Comparison of ENCODE assay signal across 25 cellular contexts in genomic region chr12:46990211-46990610, GRCh38.
"Had no signal": no experiment of that assay in that cellular context is flagged by ENCODE, and none has a peak within 500 bp of the region (broad histone marks: within the 10 kb centered on the region; RNA-seq: fewer than 3 reads in every experiment).

No MANE protein-coding gene starts in this region.

- H3K4me3 Mint-ChIP-seq: stimulated activated effector memory CD8-positive, alpha-beta T cell treated with anti-CD3 and anti-CD28 coated beads, Interleukin-12 subunit alpha, Interleukin-12 subunit beta, amount 100 ng/mL, for 72 hours; stimulated activated memory B cell treated with anti-CD40 and anti-IgM and Interleukin-4, amounts not matched to agents 10 μg/mL and 1 μg/mL and 100 μg/mL, for 72 hours; stimulated activated naive B cell treated with anti-CD40 and anti-IgM and Interleukin-4, amounts not matched to agents 10 μg/mL and 1 μg/mL and 100 μg/mL, for 72 hours; stimulated activated naive CD8-positive, alpha-beta T cell treated with anti-CD3 and anti-CD28 coated beads, Interleukin-15, amount 100 ng/mL, for 72 hours; stimulated activated naive CD8-positive, alpha-beta T cell treated with anti-CD3 and anti-CD28 coated beads, Interleukin-15, Interleukin-2, amounts not matched to agents 100 ng/mL and 50 ng/mL, for 24 hours; type B pancreatic cell had no signal

- FAIRE-seq: urothelium cell line had no signal

- DNase-seq: stimulated activated CD4-positive, alpha-beta T cell treated with anti-CD3 and anti-CD28 coated beads, Interleukin-2, amount 100 ng/mL, for 48 hours; stimulated activated CD4-positive, alpha-beta T cell treated with anti-CD3 and anti-CD28 coated beads, Interleukin-4, amount 100 ng/mL, for 1 hour; stimulated activated CD4-positive, alpha-beta T cell treated with anti-CD3 and anti-CD28 coated beads, Interleukin-4, amount 100 ng/mL, for 24 hours; stimulated activated CD4-positive, alpha-beta T cell treated with anti-CD3 and anti-CD28 coated beads, Interleukin-4, amount 100 ng/mL, for 4 hours; stimulated activated CD8-positive, alpha-beta memory T cell treated with anti-CD3 and anti-CD28 coated beads, Interleukin-4, amount 100 ng/mL, for 48 hours; stimulated activated naive B cell treated with anti-CD40 and anti-IgM and Interleukin-4, amounts not matched to agents 10 μg/mL and 1 μg/mL and 100 μg/mL, for 72 hours; stimulated activated naive CD4-positive, alpha-beta T cell; stimulated activated naive CD4-positive, alpha-beta T cell treated with Interleukin-2 at 50 U/mL for 16 hours; stimulated activated naive CD8-positive, alpha-beta T cell treated with anti-CD3 and anti-CD28 coated beads, Interleukin-15, amount 100 ng/mL, for 72 hours; stimulated activated naive CD8-positive, alpha-beta T cell treated with anti-CD3 and anti-CD28 coated beads, Interleukin-15, Interleukin-2, amounts not matched to agents 100 U/mL and 50 U/mL, for 24 hours; stomach; substantia nigra; testis; thyroid gland; tibial artery; transverse colon; trophoblast cell; upper lobe of left lung; upper lobe of right lung; uterus had no signal

- H3K27me3 Mint-ChIP-seq: stimulated activated naive CD8-positive, alpha-beta T cell treated with anti-CD3 and anti-CD28 coated beads, Interleukin-15, Interleukin-2, amounts not matched to agents 100 ng/mL and 50 ng/mL, for 24 hours; type B pancreatic cell had no signal

- H3K9me3 Mint-ChIP-seq: stimulated activated effector memory CD8-positive, alpha-beta T cell treated with anti-CD3 and anti-CD28 coated beads, Interleukin-12 subunit alpha, Interleukin-12 subunit beta, amount 100 ng/mL, for 72 hours had no signal

- H3K4me1 Mint-ChIP-seq: stimulated activated effector memory CD8-positive, alpha-beta T cell treated with anti-CD3 and anti-CD28 coated beads, Interleukin-12 subunit alpha, Interleukin-12 subunit beta, amount 100 ng/mL, for 72 hours; stimulated activated naive CD8-positive, alpha-beta T cell treated with anti-CD3 and anti-CD28 coated beads, Interleukin-15, amount 100 ng/mL, for 72 hours had no signal

- H3K27ac Mint-ChIP-seq: stimulated activated effector memory CD8-positive, alpha-beta T cell treated with anti-CD3 and anti-CD28 coated beads, Interleukin-12 subunit alpha, Interleukin-12 subunit beta, amount 100 ng/mL, for 72 hours; stimulated activated memory B cell treated with anti-CD40 and anti-IgM and Interleukin-4, amounts not matched to agents 10 μg/mL and 1 μg/mL and 100 μg/mL, for 72 hours; stimulated activated naive B cell treated with anti-CD40 and anti-IgM and Interleukin-4, amounts not matched to agents 10 μg/mL and 1 μg/mL and 100 μg/mL, for 72 hours; stimulated activated naive CD8-positive, alpha-beta T cell treated with anti-CD3 and anti-CD28 coated beads, Interleukin-15, amount 100 ng/mL, for 72 hours; stimulated activated naive CD8-positive, alpha-beta T cell treated with anti-CD3 and anti-CD28 coated beads, Interleukin-15, Interleukin-2, amounts not matched to agents 100 ng/mL and 50 ng/mL, for 24 hours; type B pancreatic cell had no signal

- H3K36me3 Mint-ChIP-seq: stimulated activated effector memory CD8-positive, alpha-beta T cell treated with anti-CD3 and anti-CD28 coated beads, Interleukin-12 subunit alpha, Interleukin-12 subunit beta, amount 100 ng/mL, for 72 hours; type B pancreatic cell had no signal

- ATAC-seq: stimulated activated effector memory CD8-positive, alpha-beta T cell treated with anti-CD3 and anti-CD28 coated beads, Interleukin-12 subunit alpha, Interleukin-12 subunit beta, amount 100 ng/mL, for 72 hours; stimulated activated memory B cell treated with anti-CD40 and anti-IgM and Interleukin-4, amounts not matched to agents 10 μg/mL and 1 μg/mL and 100 μg/mL, for 72 hours; stimulated activated naive B cell treated with anti-CD40 and anti-IgM and Interleukin-4, amounts not matched to agents 10 μg/mL and 1 μg/mL and 100 μg/mL, for 72 hours; stimulated activated naive CD8-positive, alpha-beta T cell treated with anti-CD3 and anti-CD28 coated beads, Interleukin-15, amount 100 ng/mL, for 72 hours; stimulated activated naive CD8-positive, alpha-beta T cell treated with anti-CD3 and anti-CD28 coated beads, Interleukin-15, Interleukin-2, amounts not matched to agents 100 U/mL and 50 U/mL, for 24 hours; upper lobe of right lung had no signal
